ENCODE assay signal across 10 cellular contexts in genomic region chr5:83735058-83735457, GRCh38. TPM values are rescaled to one million over a fixed set of nuclear protein-coding genes. Genes with fewer than 3 reads are reported as not detected.
"Had no signal": no experiment of that assay in that cellular context is flagged by ENCODE, and none has a peak within 500 bp of the region (broad histone marks: within the 10 kb centered on the region; RNA-seq: fewer than 3 reads in every experiment).

No MANE protein-coding gene starts in this region.

RNA-seq across cellular contexts. Expression of gene HAPLN1, which starts 14.4 kb away (rescaled TPM):
- total RNA-seq: natural killer cell; natural killer cell treated with Interleukin-12 subunit alpha and Interleukin-12 subunit beta and Interleukin-15 and Interleukin-18, amount 100 ng/mL, for 72 hours; omental fat pad; ovary; pancreas; psoas muscle; pulmonary artery endothelial cell; renal cortical epithelial cell; sciatic nerve; spleen had no signal
- polyA plus RNA-seq: psoas muscle, spleen had no signal
